24 cellular contexts compared by ENCODE assay signal in genomic region chr12:71584356-71584755, GRCh38.
"Had no signal": no experiment of that assay in that cellular context is flagged by ENCODE, and none has a peak within 500 bp of the region (broad histone marks: within the 10 kb centered on the region; RNA-seq: fewer than 3 reads in every experiment).

No MANE protein-coding gene starts in this region.

- H3K27ac Mint-ChIP-seq: memory B cell; natural killer cell treated with Interleukin-12 subunit alpha and Interleukin-12 subunit beta and Interleukin-15 and Interleukin-18, amount 100 ng/mL, for 72 hours; progenitor cell of endocrine pancreas; stimulated activated naive B cell treated with anti-CD40 and anti-IgM and Interleukin-4, amounts not matched to agents 10 μg/mL and 1 μg/mL and 100 μg/mL, for 72 hours; type B pancreatic cell had no signal

- ATAC-seq: mucosa of descending colon; naive thymus-derived CD4-positive, alpha-beta T cell; natural killer cell treated with Interleukin-12 subunit alpha and Interleukin-12 subunit beta and Interleukin-15 and Interleukin-18, amount 100 ng/mL, for 72 hours; right lobe of liver; stimulated activated naive B cell treated with anti-CD40 and anti-IgM and Interleukin-4, amounts not matched to agents 10 μg/mL and 1 μg/mL and 100 μg/mL, for 72 hours; stimulated activated naive CD8-positive, alpha-beta T cell treated with anti-CD3 and anti-CD28 coated beads, Interleukin-15, Interleukin-2, amounts not matched to agents 100 U/mL and 50 U/mL, for 24 hours had no signal

- H3K9me3 ChIP-seq: left ventricle myocardium inferior, mucosa of descending colon, ovary, right atrium auricular region, stomach, suprapubic skin, thoracic aorta, tibial artery, uterus had no signal

- H3K36me3 Mint-ChIP-seq: memory B cell; naive thymus-derived CD4-positive, alpha-beta T cell; natural killer cell treated with Interleukin-12 subunit alpha and Interleukin-12 subunit beta and Interleukin-15 and Interleukin-18, amount 100 ng/mL, for 72 hours; stimulated activated naive B cell treated with anti-CD40 and anti-IgM and Interleukin-4, amounts not matched to agents 10 μg/mL and 1 μg/mL and 100 μg/mL, for 72 hours; type B pancreatic cell had no signal

- H3K27ac ChIP-seq: left ventricle myocardium inferior, ovary, right atrium auricular region, right lobe of liver, stomach, suprapubic skin, thoracic aorta, tibial artery, uterus had no signal

- FAIRE-seq: islet of Langerhans had no signal

- H3K4me3 ChIP-seq: left ventricle myocardium inferior, lung, mucosa of descending colon, ovary, right atrium auricular region, right lobe of liver, smooth muscle cell, stomach, suprapubic skin, thoracic aorta, tibial artery, uterus had no signal

- H3K4me1 ChIP-seq: left ventricle myocardium inferior, right atrium auricular region, right lobe of liver, stomach, uterus had no signal

- H3K4me3 Mint-ChIP-seq: memory B cell; naive thymus-derived CD4-positive, alpha-beta T cell; natural killer cell treated with Interleukin-12 subunit alpha and Interleukin-12 subunit beta and Interleukin-15 and Interleukin-18, amount 100 ng/mL, for 72 hours; stimulated activated naive B cell treated with anti-CD40 and anti-IgM and Interleukin-4, amounts not matched to agents 10 μg/mL and 1 μg/mL and 100 μg/mL, for 72 hours; type B pancreatic cell had no signal

- H3K27me3 ChIP-seq: ovary, right atrium auricular region, right lobe of liver, stomach, suprapubic skin, tibial artery, uterus had no signal

- DNase-seq: hippocampal formation; left ventricle myocardium inferior; midbrain; mucosa of descending colon; naive thymus-derived CD4-positive, alpha-beta T cell; ovary; right lobe of liver; stimulated activated CD4-positive, alpha-beta T cell treated with anti-CD3 and anti-CD28 coated beads, Interleukin-1b, Interleukin-23, amount 100 ng/mL, for 48 hours; stimulated activated CD4-positive, alpha-beta T cell treated with anti-CD3 and anti-CD28 coated beads, Interleukin-2, amount 100 ng/mL, for 48 hours; stimulated activated naive B cell treated with anti-CD40 and anti-IgM and Interleukin-4, amounts not matched to agents 10 μg/mL and 1 μg/mL and 100 μg/mL, for 72 hours; stimulated activated naive CD8-positive, alpha-beta T cell treated with anti-CD3 and anti-CD28 coated beads, Interleukin-15, Interleukin-2, amounts not matched to agents 100 U/mL and 50 U/mL, for 24 hours; stomach; tibial artery; uterus had no signal

- H3K36me3 ChIP-seq: left ventricle myocardium inferior, ovary, right atrium auricular region, right lobe of liver, stomach, suprapubic skin, thoracic aorta, tibial artery, uterus had no signal

- H3K9me3 Mint-ChIP-seq: memory B cell; naive thymus-derived CD4-positive, alpha-beta T cell; stimulated activated naive B cell treated with anti-CD40 and anti-IgM and Interleukin-4, amounts not matched to agents 10 μg/mL and 1 μg/mL and 100 μg/mL, for 72 hours; type B pancreatic cell had no signal

- H3K27me3 Mint-ChIP-seq: type B pancreatic cell had no signal

- H3K4me2 ChIP-seq: smooth muscle cell had no signal

- H3K4me1 Mint-ChIP-seq: memory B cell; stimulated activated naive B cell treated with anti-CD40 and anti-IgM and Interleukin-4, amounts not matched to agents 10 μg/mL and 1 μg/mL and 100 μg/mL, for 72 hours had no signal
